In genomic region chr12:98465950-98466349, GRCh38 we compare ENCODE assay signal across 19 cellular contexts. TPM values are rescaled to one million over a fixed set of nuclear protein-coding genes. Genes with fewer than 3 reads are reported as not detected.
DNase-seq lines count a peak whose midpoint lies in the region; ATAC-seq, FAIRE-seq and TF ChIP-seq lines count a peak whose summit lies in the region.
"Had no signal": no experiment of that assay in that cellular context is flagged by ENCODE, and none has a peak within 500 bp of the region (broad histone marks: within the 10 kb centered on the region; RNA-seq: fewer than 3 reads in every experiment).

No MANE protein-coding gene starts in this region.

- no peaks in the 10 kb centered on the region for H3K36me3 ChIP-seq in BLaER1 treated with 17β-estradiol and CSF1 and Interleukin-3, amounts not matched to agents 10 nM and 100 nM

- in situ Hi-C loops in GM13976 (cut with MboI; ENCODE audit: low sequenced_read_pairs, unreplicated experiment): no loop called here

- H3K4me3 ChIP-seq in A549 (no peak overlapping the region), choroid plexus epithelial cell (ENCODE audit: low read depth, low read length) (no peak overlapping the region)
- no peak overlapping the region for H3K4me3 ChIP-seq in BLaER1 treated with 17β-estradiol and CSF1 and Interleukin-3, amounts not matched to agents 10 nM and 100 nM
- H3K4me3 ChIP-seq: GM12878, K562 had no signal

- 0 out of 3 replicates have a peak overlapping the region, but pooled peaks have one; percentile 4 for H3K4me2 ChIP-seq in A549
- H3K4me2 ChIP-seq in BLaER1 treated with 17β-estradiol and CSF1 and Interleukin-3, amounts not matched to agents 10 nM and 100 nM: peak overlapping the region; percentile 9 to 89 (median 72); a peak in 19 of 22 replicates

- WGBS in A549 (ENCODE audit: missing lambda C conversion rate): 87% methylated on average over 2 of the region's 2 CpGs

- POLR2A ChIA-PET in A549 (lab: Yijun Ruan, JAX): no interaction called here

- TF ChIP-seq EP300 in A549 (IDR thresholded peaks at IDR 0.05): no peak

- no peak for FAIRE-seq in A549 (lab: Jason Lieb, UNC)
- FAIRE-seq: GM12878, H54, K562 had no signal

- no peak for TF ChIP-seq POLR2A in A549 (IDR thresholded peaks at IDR 0.05; ENCODE audit: low read length)

- H3K4me1 ChIP-seq in A549: peaks cover 25% of the 10 kb centered on the region; the same call in 2 of the 3 replicates
- peaks cover 7 to 100% (median 69%) of the 10 kb centered on the region in 10 experiments; a peak in 17 of 20 replicates for H3K4me1 ChIP-seq in BLaER1 treated with 17β-estradiol and CSF1 and Interleukin-3, amounts not matched to agents 10 nM and 100 nM

- TF ChIP-seq RAD21 in A549 (conservative IDR thresholded peaks at IDR 0.05 in 1 of 2, IDR thresholded peaks at IDR 0.05 in 1 of 2): no peak

- TF ChIP-seq CTCF in A549 (IDR thresholded peaks at IDR 0.05): no peak
- TF ChIP-seq CTCF in choroid plexus epithelial cell (conservative IDR thresholded peaks at IDR 0.05; ENCODE audit: low read depth, low read length): no peak
- TF ChIP-seq CTCF in GM13976 (IDR thresholded peaks at IDR 0.05; ENCODE audit: borderline replicate concordance, control extremely low read depth, extremely low read depth, insufficient read depth, missing control alignments): no peak

- peak overlapping the region in 8 of 11 experiments; percentile 12 to 84 (median 79); a peak in 12 of 22 replicates for H3K9ac ChIP-seq in BLaER1 treated with 17β-estradiol and CSF1 and Interleukin-3, amounts not matched to agents 10 nM and 100 nM

- H4K20me1 ChIP-seq in BLaER1 treated with 17β-estradiol and CSF1 and Interleukin-3, amounts not matched to agents 10 nM and 100 nM: no peaks in the 10 kb centered on the region

- ATAC-seq in A549 (no peak), GM18519 (IDR thresholded peaks at IDR 0.05; ENCODE audit: low FRiP score, unreplicated experiment) (no peak)
- ATAC-seq: GM12878, K562 had no signal

- H3K27me3 ChIP-seq in BLaER1 treated with 17β-estradiol and CSF1 and Interleukin-3, amounts not matched to agents 10 nM and 100 nM: no peaks in the 10 kb centered on the region

- CTCF ChIA-PET in A549 (lab: Yijun Ruan, JAX): no interaction called here

- H3K27ac ChIP-seq in A549: peak overlapping the region in 1 of 2 experiments; percentile 2; a peak in 1 of 6 replicates
- peak overlapping the region; percentile 68 to 97 (median 91); a peak in 21 of 22 replicates for H3K27ac ChIP-seq in BLaER1 treated with 17β-estradiol and CSF1 and Interleukin-3, amounts not matched to agents 10 nM and 100 nM

- no peaks in the 10 kb centered on the region for H3K9me3 ChIP-seq in A549
- 0 out of 22 replicates have a peak, but pooled peaks cover 0 to 3% (median 0%) of the 10 kb centered on the region in 11 experiments for H3K9me3 ChIP-seq in BLaER1 treated with 17β-estradiol and CSF1 and Interleukin-3, amounts not matched to agents 10 nM and 100 nM (replicated peaks in 1 of 11)

- DNase-seq in A549 (ENCODE audit: low read depth in 1 of 2, low spot score in 1 of 2) (no peak), choroid plexus epithelial cell (ENCODE audit: low read depth) (peak; percentile 29), myocyte (ENCODE audit: low read depth) (peak; percentile 9), DMS 273 treated with DMSO at 0.1 percent for 48 hours (lab: John Stamatoyannopoulos, UW) (no peak), GM13976 (ENCODE audit: low spot score) (no peak)
- DNase-seq: AML-193, COR-L47, DMS153, EL, HFFc6, MV-4-11, NCI-H510A, NCI-H748 treated with DMSO at 0.1 percent for 48 hours, SHP77 treated with DMSO at 0.1 percent for 48 hours had no signal

TF ChIP-seq in A549, 52 proteins besides CTCF, POLR2A, EP300 and RAD21:
- TF ChIP-seq FOSL2 (IDR thresholded peaks at IDR 0.05) (no peak), FOSL2 (CRISPR knock-in tag; IDR thresholded peaks at IDR 0.05) (peak; percentile 68), NPAS2 (CRISPR knock-in tag; IDR thresholded peaks at IDR 0.05; ENCODE audit: borderline replicate concordance) (no peak)
TF ChIP-seq in A549: peak in this region for 1.

RNA-seq across cellular contexts. Expression of gene TMPO, which starts 49.4 kb away (rescaled TPM):
- 127 and 169 TPM in 2 replicates for polyA plus RNA-seq in A549 (2011; rRNA removed)
- 38.1 and 45.3 TPM in 2 replicates for polyA plus RNA-seq in A549 (2012; cell fraction: cytosol; rRNA removed)
- 40.6 and 44.4 TPM in 2 replicates for polyA plus RNA-seq in A549 (2012; cell fraction: nucleus; rRNA removed)
- 88.9 to 101 TPM (median 100 TPM) in 3 replicates for polyA plus RNA-seq in A549 (2017; fragmentation: RNase III; extraction: RNeasy Plus Mini Kit Qiagen cat#74134 plus additional on column Dnase treatment)
- polyA minus RNA-seq in A549 (2011; rRNA and poly(A)+ RNA removed): 46.6 and 57.9 TPM in 2 replicates
- total RNA-seq in myocyte: 32.4 and 35.8 TPM in 2 replicates
- 8.6 TPM for polyA plus RNA-seq in myocyte (2012)

Comparison
In these comparisons a context has a peak if more than half of its experiments do, and no peak if none do; other contexts are left out.
1. DNase-seq: peak in choroid plexus epithelial cell (single experiment) and myocyte (single experiment); none in A549 (0 of 2), DMS 273 treated with DMSO at 0.1 percent for 48 hours (single experiment) and GM13976 (single experiment).